ENCODE assay signal across 1 cellular context in the genomic region with DNA sequence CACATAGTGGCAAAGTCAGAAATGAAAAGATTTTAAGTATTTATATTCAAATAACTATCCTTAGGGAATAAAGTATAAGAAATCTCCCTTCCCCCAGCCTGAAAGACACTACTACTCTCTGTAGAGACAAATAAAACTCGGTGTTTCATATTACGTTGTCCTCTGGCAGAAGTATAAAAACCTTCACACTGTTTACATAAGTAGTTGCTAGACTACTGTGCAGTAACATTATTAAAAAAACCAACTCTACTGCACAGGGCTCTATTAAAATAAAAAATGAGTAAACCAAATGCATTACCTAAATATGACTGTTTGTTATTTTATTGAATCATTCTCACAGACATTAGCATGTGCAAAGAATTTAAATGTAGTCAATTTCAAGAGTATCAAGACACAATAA.
TF ChIP-seq lines count a peak whose summit lies in the region.

No MANE protein-coding gene starts in this region.

TF ChIP-seq in IMR-90, 13 proteins besides CTCF, POLR2A, EP300 and RAD21:
- TF ChIP-seq MAZ (IDR thresholded peaks at IDR 0.05; ENCODE audit: borderline replicate concordance, low read depth, low read length) (no peak), BHLHE40 (IDR thresholded peaks at IDR 0.05; ENCODE audit: low read depth, low read length) (no peak)
